23 cellular contexts compared by ENCODE assay signal in genomic region chr12:29692237-29692636, GRCh38.
DNase-seq lines count a peak whose midpoint lies in the region; ATAC-seq, FAIRE-seq and TF ChIP-seq lines count a peak whose summit lies in the region.
"Had no signal": no experiment of that assay in that cellular context is flagged by ENCODE, and none has a peak within 500 bp of the region (broad histone marks: within the 10 kb centered on the region; RNA-seq: fewer than 3 reads in every experiment).

No MANE protein-coding gene starts in this region.

- TF ChIP-seq EP300 in Ishikawa (IDR thresholded peaks at IDR 0.05; ENCODE audit: borderline replicate concordance) = peak; percentile 41; the same call in 1 of the 2 replicates

- H3K27ac ChIP-seq in neutrophil = peak overlapping the region; percentile 85
- H3K27ac ChIP-seq: A549, KMS-11, Peyer's patch had no signal

- no peak for TF ChIP-seq RAD21 in Ishikawa (IDR thresholded peaks at IDR 0.05; ENCODE audit: low read depth)

- no peak overlapping the region for H3K4me3 ChIP-seq in GM12865 (ENCODE audit: low read depth, low read length)
- H3K4me3 ChIP-seq in neutrophil (ENCODE audit: low read depth in 1 of 2, low read length in 1 of 2) = no peak overlapping the region
- H3K4me3 ChIP-seq in BE2C (ENCODE audit: low read depth, low read length) = no peak overlapping the region
- H3K4me3 ChIP-seq: A549, Peyer's patch had no signal

- TF ChIP-seq CTCF in GM12865 (IDR thresholded peaks at IDR 0.05; ENCODE audit: insufficient read depth, low read depth, low read length, missing control alignments) (no peak), neutrophil (IDR thresholded peaks at IDR 0.05) (no peak), BE2C (IDR thresholded peaks at IDR 0.05; ENCODE audit: low read depth, low read length) (no peak)

- peaks cover 9 to 55% of the 10 kb centered on the region in 2 experiments for H3K4me1 ChIP-seq in neutrophil (ENCODE audit: control insufficient read depth in 1 of 2, insufficient read depth in 1 of 2, low read depth in 1 of 2, low read length in 1 of 2)
- peaks cover 4% of the 10 kb centered on the region for H3K4me1 ChIP-seq in BE2C
- H3K4me1 ChIP-seq: A549, Peyer's patch had no signal

- peak; percentile 43 for ATAC-seq in GM18870 (IDR thresholded peaks at IDR 0.05; ENCODE audit: unreplicated experiment)
- ATAC-seq: A549, SK-N-SH treated with all-trans-retinoic acid at 6 μM for 48 hours, T-cell had no signal

- H3K9me3 ChIP-seq in neutrophil (no peaks in the 10 kb centered on the region), BE2C (no peaks in the 10 kb centered on the region)
- H3K9me3 ChIP-seq: A549, Peyer's patch had no signal

- H3K27me3 ChIP-seq in neutrophil (no peaks in the 10 kb centered on the region), BE2C (no peaks in the 10 kb centered on the region)
- H3K27me3 ChIP-seq: Peyer's patch had no signal

- no peaks in the 10 kb centered on the region for H3K36me3 ChIP-seq in neutrophil
- no peaks in the 10 kb centered on the region for H3K36me3 ChIP-seq in BE2C
- H3K36me3 ChIP-seq: Peyer's patch had no signal

- TF ChIP-seq POLR2A in GM12892 (IDR thresholded peaks at IDR 0.05; ENCODE audit: low read depth, low read length) = no peak

- DNase-seq in GM12865 (ENCODE audit: low read depth) (peak; percentile 7), activated T-cell treated with anti-CD3 and anti-CD28 coated beads for 4 hours (no peak), BE2C (no peak), GM12892 (ENCODE audit: insufficient read length) (no peak)
- DNase-seq: CD4-positive, CD25-positive, alpha-beta regulatory T cell; COR-L47; DMS79 treated with DMSO at 0.1 percent for 48 hours; NCI-H1092 treated with DMSO at 0.1 percent for 48 hours; NCI-H146; NCI-H2029; NCI-H2171; NCI-H345; NCI-H524; NCI-H82; Peyer's patch; T-cell had no signal

- no peak for FAIRE-seq in GM12892 (lab: Jason Lieb, UNC)
- FAIRE-seq: A549, GM18507 had no signal

TF ChIP-seq in Ishikawa, 13 proteins besides CTCF, POLR2A, EP300 and RAD21:
- no peak for TF ChIP-seq ZBTB7A (IDR thresholded peaks at IDR 0.05; ENCODE audit: low read depth)
- TF ChIP-seq TCF12 (IDR thresholded peaks at IDR 0.05; ENCODE audit: low read depth) = peak; percentile 27; the same call in 1 of the 2 replicates
- TF ChIP-seq YY1 (IDR thresholded peaks at IDR 0.05; ENCODE audit: low read depth) = no peak
- TF ChIP-seq FOXM1 (IDR thresholded peaks at IDR 0.05; ENCODE audit: borderline replicate concordance, low read depth) = 0 out of 2 replicates have a peak, but pooled peaks have one; percentile 23
- no peak for TF ChIP-seq REST (IDR thresholded peaks at IDR 0.05; ENCODE audit: low read depth)
- TF ChIP-seq CREB1 (IDR thresholded peaks at IDR 0.05; ENCODE audit: low read depth) = no peak
